Comparison of ENCODE assay signal across 8 cellular contexts in the genomic region with DNA sequence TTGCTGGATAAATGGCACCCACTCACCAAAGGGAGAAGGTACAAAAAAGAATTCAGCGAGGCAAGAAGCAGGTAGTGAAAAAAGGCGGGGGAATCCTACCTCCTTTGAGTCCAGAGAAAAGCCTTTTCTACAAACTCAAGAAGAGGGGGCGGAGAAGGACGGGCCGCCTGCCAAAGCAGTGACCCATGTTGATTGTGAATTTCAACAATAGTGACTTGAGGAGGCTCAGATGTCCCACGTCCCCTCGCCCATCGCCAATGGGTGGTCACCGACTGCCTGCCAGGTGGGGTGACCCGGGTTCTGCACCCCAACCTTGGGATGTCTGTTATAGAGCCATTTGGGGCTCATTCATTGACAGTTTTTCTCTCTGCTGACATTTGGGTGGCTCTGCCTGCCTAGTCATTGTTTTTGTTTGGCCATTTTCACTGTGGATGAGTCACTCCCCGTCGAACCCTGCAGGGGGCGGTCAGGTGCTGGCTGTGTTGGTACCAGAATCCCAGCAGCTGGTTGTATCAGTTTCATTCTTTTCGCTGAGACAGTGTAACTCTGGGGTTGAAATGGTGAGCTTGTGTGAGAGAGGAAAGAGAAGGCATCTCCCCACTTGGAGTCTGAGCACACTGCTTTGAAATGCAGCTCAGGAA.
DNase-seq lines count a peak whose midpoint lies in the region; ATAC-seq, FAIRE-seq and TF ChIP-seq lines count a peak whose summit lies in the region.

No MANE protein-coding gene starts in this region.

- DNase-seq in AG10803 (ENCODE audit: low read depth) (peak; percentile 20), M059J (ENCODE audit: low read depth) (peak; percentile 46), urothelium cell line (ENCODE audit: low spot score) (peak; percentile 41), aorta (no peak)
- peak; percentile 8 for DNase-seq in activated naive CD8-positive, alpha-beta T cell treated with anti-CD3 and anti-CD28 coated beads, Interleukin-2, amount 50 U/mL, for 24 hours

- H3K27ac ChIP-seq in layer of hippocampus (ENCODE audit: low read depth, low read length) (peak overlapping the region; percentile 13), aorta (ENCODE audit: low read depth in 1 of 2, low read length in 2 of 2) (no peak overlapping the region)

- no peak overlapping the region for H3K4me3 Mint-ChIP-seq in activated naive CD8-positive, alpha-beta T cell treated with anti-CD3 and anti-CD28 coated beads, Interleukin-2, amount 50 U/mL, for 24 hours

- FAIRE-seq in urothelium cell line (lab: Jason Lieb, UNC), result no peak

- H3K4me3 ChIP-seq in AG10803 (ENCODE audit: low read length), result no peak overlapping the region
- no peak overlapping the region for H3K4me3 ChIP-seq in GM12875 (ENCODE audit: low read depth, low read length)
- no peak overlapping the region for H3K4me3 ChIP-seq in aorta (ENCODE audit: low read length in 2 of 2)

- H3K4me1 ChIP-seq in aorta (ENCODE audit: control insufficient read depth in 1 of 2, insufficient read depth in 2 of 2, low read length in 2 of 2), result no peaks in the 10 kb centered on the region

- H3K27ac Mint-ChIP-seq in activated naive CD8-positive, alpha-beta T cell treated with anti-CD3 and anti-CD28 coated beads, Interleukin-2, amount 50 U/mL, for 24 hours, result no peak overlapping the region

- no peaks in the 10 kb centered on the region for H3K36me3 ChIP-seq in aorta (ENCODE audit: control insufficient read depth in 1 of 2, insufficient read depth in 2 of 2, low read length in 1 of 2)

- peak; percentile 50 for TF ChIP-seq CTCF in AG10803 (conservative IDR thresholded peaks at IDR 0.05; ENCODE audit: low read length)
- TF ChIP-seq CTCF in GM12875 (IDR thresholded peaks at IDR 0.05; ENCODE audit: borderline replicate concordance, insufficient read depth, low read depth, low read length), result peak; percentile 75

- no peaks in the 10 kb centered on the region for H3K36me3 Mint-ChIP-seq in activated naive CD8-positive, alpha-beta T cell treated with anti-CD3 and anti-CD28 coated beads, Interleukin-2, amount 50 U/mL, for 24 hours (ENCODE audit: low read depth)

- H3K9me3 Mint-ChIP-seq in activated naive CD8-positive, alpha-beta T cell treated with anti-CD3 and anti-CD28 coated beads, Interleukin-2, amount 50 U/mL, for 24 hours, result no peaks in the 10 kb centered on the region

- intact Hi-C loops in aorta (cut with DNase I), result loop anchor here (5.0 to 10.0 kb wide), 6 partner anchors 167 to 503 kb away; a partner anchor contains a TSS

- 72 to 79% methylated on average over 14 of the region's 14 CpGs for WGBS in aorta, 2 donors

- H3K27me3 ChIP-seq in layer of hippocampus (ENCODE audit: control insufficient read depth, insufficient read depth, low read length), result no peaks in the 10 kb centered on the region
- no peaks in the 10 kb centered on the region for H3K27me3 ChIP-seq in aorta (ENCODE audit: control insufficient read depth in 1 of 2, insufficient read depth in 2 of 2, low read length in 1 of 2)

- H3K9me3 ChIP-seq in aorta (ENCODE audit: control insufficient read depth, low read length), result no peaks in the 10 kb centered on the region

- ATAC-seq in activated naive CD8-positive, alpha-beta T cell treated with anti-CD3 and anti-CD28 coated beads, Interleukin-2, amount 50 U/mL, for 24 hours, result no peak
- ATAC-seq in GM21619 (IDR thresholded peaks at IDR 0.05; ENCODE audit: unreplicated experiment) (no peak), aorta (ENCODE audit: low FRiP score) (no peak)

- peaks cover 3% of the 10 kb centered on the region for H3K27me3 Mint-ChIP-seq in activated naive CD8-positive, alpha-beta T cell treated with anti-CD3 and anti-CD28 coated beads, Interleukin-2, amount 50 U/mL, for 24 hours

- H3K4me1 Mint-ChIP-seq in activated naive CD8-positive, alpha-beta T cell treated with anti-CD3 and anti-CD28 coated beads, Interleukin-2, amount 50 U/mL, for 24 hours, result no peaks in the 10 kb centered on the region

Comparison
In these comparisons a context has a peak if more than half of its experiments do, and no peak if none do; other contexts are left out.
1. DNase-seq: peak in AG10803 (single experiment), M059J (single experiment), activated naive CD8-positive, alpha-beta T cell treated with anti-CD3 and anti-CD28 coated beads, Interleukin-2, amount 50 U/mL, for 24 hours (single experiment) and urothelium cell line (single experiment); none in aorta (0 of 2).